ENCODE assay signal across 8 cellular contexts in genomic region chr22:38056969-38057841, GRCh38. TPM values are rescaled to one million over a fixed set of nuclear protein-coding genes. Genes with fewer than 3 reads are reported as not detected.
DNase-seq lines count a peak whose midpoint lies in the region; ATAC-seq and TF ChIP-seq lines count a peak whose summit lies in the region.

Gene PICK1, plus strand, starts transcription at chr22:38057404. Its CDS starts 406 bp downstream, at chr22:38057810.

- peak in 1 of 3 donors; percentile 1 for TF ChIP-seq CTCF in lower leg skin (IDR thresholded peaks at IDR 0.05)

- 2 to 7% methylated on average over 22 to 42 of the region's 47 CpGs for WGBS in lower leg skin, 2 donors

- intact Hi-C loops in lower leg skin (cut with DNase I; ENCODE audit: low total_unique reads) = loop anchor here (10.0 kb wide), 1 partner anchor 298 kb away; no protein-coding TSS in a partner anchor

- DNase-seq in DMS153 (lab: John Stamatoyannopoulos, UW) (peak; percentile 94), NCI-H82 (lab: John Stamatoyannopoulos, UW) (peak; percentile 85), lower leg skin (ENCODE audit: low spot score in 2 of 2) (peak; percentile 91 to 96)
- peak; percentile 94 for DNase-seq in activated CD8-positive, alpha-beta memory T cell treated with anti-CD3 and anti-CD28 coated beads for 24 hours
- DNase-seq in effector CD4-positive, alpha-beta T cell = peak; percentile 67
- DNase-seq in stimulated activated CD4-positive, alpha-beta T cell treated with anti-CD3 and anti-CD28 coated beads, Interleukin-4, amount 100 ng/mL, for 24 hours = peak; percentile 81

- no peak for TF ChIP-seq POLR2A in lower leg skin (IDR thresholded peaks at IDR 0.05)

- peak; percentile 55 for ATAC-seq in HG03342 (IDR thresholded peaks at IDR 0.05; ENCODE audit: unreplicated experiment)
- no peak for ATAC-seq in HG03025 (IDR thresholded peaks at IDR 0.05; ENCODE audit: low FRiP score, unreplicated experiment)

- H3K4me3 ChIP-seq in lower leg skin (ENCODE audit: low read depth, poor library complexity, severe bottlenecking) = peak within 1 kb of the TSS; percentile 42

RNA-seq across cellular contexts. Expression of gene PICK1, which starts in this region (rescaled TPM):
- total RNA-seq in lower leg skin = 10 to 100 TPM; 35.9 to 67.6 (median 51.4) TPM
